In genomic region chr13:94928127-94928526, GRCh38 we compare ENCODE assay signal across 24 cellular contexts.
"Had no signal": no experiment of that assay in that cellular context is flagged by ENCODE, and none has a peak within 500 bp of the region (broad histone marks: within the 10 kb centered on the region; RNA-seq: fewer than 3 reads in every experiment).

No MANE protein-coding gene starts in this region.

- H3K36me3 Mint-ChIP-seq: naive B cell had no signal

- H3K36me3 ChIP-seq: colonic mucosa, esophagus squamous epithelium, gastrocnemius medialis, heart right ventricle, left lung, lower lobe of right lung had no signal

- H3K4me1 ChIP-seq: colonic mucosa, esophagus squamous epithelium, gastrocnemius medialis, heart right ventricle, left lung, lower lobe of right lung had no signal

- ATAC-seq: effector memory CD8-positive, alpha-beta T cell; esophagus mucosa; gastrocnemius medialis; heart right ventricle; left cardiac atrium; left lung; left ventricle myocardium superior; lower lobe of right lung; mucosa of descending colon had no signal

- H3K27ac Mint-ChIP-seq: dendritic cell treated with granulocyte-macrophage colony-stimulating factor and Interleukin-4, amounts not matched to agents 40 ng/mL and 50 ng/mL, for 4 days; effector memory CD8-positive, alpha-beta T cell; endodermal cell; naive B cell had no signal

- H3K9me3 Mint-ChIP-seq: dendritic cell treated with granulocyte-macrophage colony-stimulating factor and Interleukin-4, amounts not matched to agents 40 ng/mL and 50 ng/mL, for 4 days; effector memory CD8-positive, alpha-beta T cell; endodermal cell had no signal

- H3K4me3 Mint-ChIP-seq: dendritic cell treated with granulocyte-macrophage colony-stimulating factor and Interleukin-4, amounts not matched to agents 40 ng/mL and 50 ng/mL, for 4 days; effector memory CD8-positive, alpha-beta T cell; endodermal cell; naive B cell had no signal

- DNase-seq: colonic mucosa; cortex of kidney; effector CD8-positive, alpha-beta T cell; effector memory CD8-positive, alpha-beta T cell; endodermal cell; erythroblast; esophagus squamous epithelium; foreskin fibroblast; foreskin melanocyte; gastrocnemius medialis; glutamatergic neuron; head of caudate nucleus; heart right ventricle; hippocampal formation; left cardiac atrium; left lung; left ventricle myocardium superior; lower lobe of right lung; mesenchymal stem cell; mucosa of descending colon; naive B cell had no signal

- H3K27ac ChIP-seq: colonic mucosa, epithelial cell of prostate, esophagus squamous epithelium, gastrocnemius medialis, heart right ventricle, left lung, lower lobe of right lung had no signal

- H3K27me3 Mint-ChIP-seq: dendritic cell treated with granulocyte-macrophage colony-stimulating factor and Interleukin-4, amounts not matched to agents 40 ng/mL and 50 ng/mL, for 4 days had no signal

- H3K27me3 ChIP-seq: colonic mucosa, esophagus squamous epithelium, gastrocnemius medialis, left lung had no signal

- H3K4me1 Mint-ChIP-seq: endodermal cell, naive B cell had no signal

- H3K4me3 ChIP-seq: colonic mucosa, esophagus squamous epithelium, gastrocnemius medialis, heart right ventricle, left lung, lower lobe of right lung, mucosa of descending colon had no signal
